8 cellular contexts compared by ENCODE assay signal in genomic region chr22:50474711-50475651, GRCh38.
A peak's percentile ranks its signal among the peaks of the same experiment; 100 is the strongest.
DNase-seq lines count a peak whose midpoint lies in the region; ATAC-seq and TF ChIP-seq lines count a peak whose summit lies in the region.

Gene SBF1 (minus strand): TSS chr22:50475035. CDS start chr22:50474840, 195 bp downstream.

- ATAC-seq in GM18520 (IDR thresholded peaks at IDR 0.05; ENCODE audit: unreplicated experiment) (peak; percentile 75), HG03095 (IDR thresholded peaks at IDR 0.05; ENCODE audit: unreplicated experiment) (peak; percentile 71)
- ATAC-seq in activated CD4-positive, CD25-positive, alpha-beta regulatory T cell treated with anti-CD3 and anti-CD28 coated beads, Interleukin-2, amount 50 U/mL, for 24 hours, result peak; percentile 74 to 76
- peak; percentile 55 for ATAC-seq in central memory CD8-positive, alpha-beta T cell (replicated peaks; ENCODE audit: extremely low read depth, poor library complexity, severe bottlenecking)

- no peaks in the 10 kb centered on the region for H3K27me3 Mint-ChIP-seq in central memory CD8-positive, alpha-beta T cell

- peaks cover 16% of the 10 kb centered on the region for H3K36me3 Mint-ChIP-seq in central memory CD8-positive, alpha-beta T cell (ENCODE audit: insufficient read depth)

- H3K9me3 Mint-ChIP-seq in central memory CD8-positive, alpha-beta T cell, result no peaks in the 10 kb centered on the region

- DNase-seq in NCI-H345 (lab: John Stamatoyannopoulos, UW) (peak; percentile 85), inferior parietal cortex (ENCODE audit: extremely low spot score) (peak; percentile 86), smooth muscle cell of the brain vasculature (ENCODE audit: low read depth, low spot score) (peak; percentile 82)
- DNase-seq in central memory CD8-positive, alpha-beta T cell (ENCODE audit: low spot score in 2 of 2), result peak; percentile 76 to 77

- peak within 1 kb of the TSS; percentile 69 for H3K27ac ChIP-seq in 22Rv1

- peaks cover 48% of the 10 kb centered on the region for H3K4me1 Mint-ChIP-seq in central memory CD8-positive, alpha-beta T cell

- peak within 1 kb of the TSS; percentile 91 for H3K4me3 Mint-ChIP-seq in central memory CD8-positive, alpha-beta T cell

- TF ChIP-seq CTCF in 22Rv1 (IDR thresholded peaks at IDR 0.05), result no peak

- peak within 1 kb of the TSS; percentile 88 for H3K27ac Mint-ChIP-seq in central memory CD8-positive, alpha-beta T cell (ENCODE audit: low read depth)

Comparison
In these comparisons a context has a peak if more than half of its experiments do, and no peak if none do; other contexts are left out.
1. Peak in every context shown above with its lines: DNase-seq, ATAC-seq and H3K27ac ChIP-seq.